10 cellular contexts compared by ENCODE assay signal in the genomic region with DNA sequence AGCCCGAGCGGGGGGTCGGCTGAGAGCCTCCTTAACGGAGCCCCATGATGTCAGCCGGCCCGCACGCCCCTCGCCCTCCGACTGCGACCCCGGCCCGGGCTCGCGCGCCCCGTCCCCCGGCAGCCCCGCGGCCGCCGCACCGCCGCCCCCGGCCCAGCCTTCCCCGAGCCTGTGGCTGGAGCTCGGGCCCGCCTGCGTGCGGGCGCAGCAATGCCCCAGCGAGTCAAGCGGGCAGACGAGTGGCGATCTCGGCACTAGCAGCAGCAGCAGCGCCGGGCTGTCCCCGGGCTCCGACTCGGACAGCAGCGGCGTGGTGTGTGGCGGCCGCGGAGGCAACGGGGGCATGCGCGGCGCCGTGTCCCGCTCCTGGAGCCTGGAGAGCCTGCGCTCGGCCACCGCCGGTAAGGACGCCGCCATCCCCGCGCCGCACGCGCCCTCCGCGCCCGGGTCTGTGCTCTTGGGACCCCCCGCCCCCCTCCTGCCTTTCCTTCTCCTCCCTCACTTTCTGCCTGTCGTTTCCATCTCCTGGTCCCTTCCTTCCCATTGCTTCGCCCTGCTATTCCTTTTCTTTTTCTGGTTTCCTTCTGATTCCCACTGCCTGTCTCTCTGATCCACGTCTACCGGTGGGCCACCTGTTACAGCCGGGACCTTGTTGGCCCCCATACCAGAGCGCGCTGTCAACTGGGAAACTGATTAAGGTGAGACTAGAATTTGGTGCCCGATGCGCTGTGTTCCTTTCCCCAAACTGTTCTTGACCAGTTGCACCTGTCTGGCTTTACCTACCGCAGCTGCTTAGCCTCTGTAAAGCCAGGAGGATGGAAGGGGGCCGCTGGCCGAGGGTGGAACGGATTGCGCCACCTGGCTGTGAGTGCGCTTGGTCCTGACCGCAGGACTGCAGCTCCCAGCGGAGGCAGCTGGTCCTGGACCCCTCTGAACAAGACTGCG.
DNase-seq lines count a peak whose midpoint lies in the region; ATAC-seq and TF ChIP-seq lines count a peak whose summit lies in the region.
"Had no signal": no experiment of that assay in that cellular context is flagged by ENCODE, and none has a peak within 500 bp of the region (broad histone marks: within the 10 kb centered on the region; RNA-seq: fewer than 3 reads in every experiment).

No MANE protein-coding gene starts in this region.

- intact Hi-C loops in left ventricle myocardium superior (cut with micrococcal nuclease) = no loop called here

- H3K4me3 ChIP-seq in SK-N-SH (ENCODE audit: low read depth in 2 of 2, low read length in 1 of 2) = peak overlapping the region; percentile 31 to 35; a peak in 2 of 4 replicates

- 4% methylated on average over 38 of the region's 84 CpGs for WGBS in SK-N-SH (ENCODE audit: low lambda C conversion rate)

- H3K36me3 ChIP-seq in SK-N-SH (replicated peaks in 1 of 2; ENCODE audit: control insufficient read depth in 1 of 2, insufficient read depth in 2 of 2, low read length in 1 of 2) = no peaks in the 10 kb centered on the region

- H3K79me2 ChIP-seq in SK-N-SH (ENCODE audit: insufficient read depth) = no peaks in the 10 kb centered on the region

- POLR2A ChIA-PET in SK-N-SH (lab: Yijun Ruan, JAX) = no interaction called here

- TF ChIP-seq EP300 in SK-N-SH (IDR thresholded peaks at IDR 0.05; ENCODE audit: borderline replicate concordance in 1 of 2, low read depth in 1 of 2, low read length in 1 of 2) = no peak

- H3K4me1 ChIP-seq in SK-N-SH (ENCODE audit: control insufficient read depth in 1 of 2, insufficient read depth in 2 of 2, low read depth in 1 of 2, low read length in 1 of 2) = peaks cover 0 to 8% of the 10 kb centered on the region in 2 experiments; a peak in 1 of 4 replicates

- peak overlapping the region; percentile 60 for H3K4me2 ChIP-seq in SK-N-SH

- CTCF ChIA-PET in SK-N-SH (lab: Yijun Ruan, JAX) = interaction anchor here (0.6 to 3.0 kb wide), 21 partner anchors 8 to 236 kb away, joined by 3 to 16 read pairs (median 3); no protein-coding TSS in a partner anchor

- peaks cover 21% of the 10 kb centered on the region for H3K27me3 ChIP-seq in SK-N-SH (ENCODE audit: insufficient read depth)

- H3K27ac ChIP-seq in SK-N-SH (ENCODE audit: low read depth in 2 of 2, low read length in 1 of 2) = no peak overlapping the region
- H3K27ac ChIP-seq: skin epidermis had no signal

- peak; percentile 26 for TF ChIP-seq RAD21 in SK-N-SH (IDR thresholded peaks at IDR 0.05; ENCODE audit: low read length)

- ATAC-seq in left ventricle myocardium superior = peak; percentile 71
- no peak for ATAC-seq in stimulated activated naive CD8-positive, alpha-beta T cell treated with anti-CD3 and anti-CD28 coated beads, Interleukin-15, Interleukin-2, amounts not matched to agents 100 U/mL and 50 U/mL, for 24 hours
- no peak for ATAC-seq in GM21737 (IDR thresholded peaks at IDR 0.05; ENCODE audit: unreplicated experiment)

- H4K20me1 ChIP-seq in SK-N-SH (ENCODE audit: insufficient read depth) = no peaks in the 10 kb centered on the region

- H2AFZ ChIP-seq in SK-N-SH (ENCODE audit: low read depth) = no peak overlapping the region

- no peaks in the 10 kb centered on the region for H3F3A ChIP-seq in SK-N-SH (replicated peaks; ENCODE audit: insufficient read depth)

- peak; percentile 59 for DNase-seq in activated CD8-positive, alpha-beta memory T cell treated with anti-CD3 and anti-CD28 coated beads, Interleukin-2, amount 50 U/mL, for 48 hours
- no peak for DNase-seq in activated CD8-positive, alpha-beta memory T cell treated with anti-CD3 and anti-CD28 coated beads, Interleukin-2, amount 50 U/mL, for 4 hours
- DNase-seq in SK-N-SH (peak; percentile 82), left ventricle myocardium superior (peak; percentile 42), GF-D8 (lab: John Stamatoyannopoulos, UW) (no peak), UCSD-AML1 (lab: John Stamatoyannopoulos, UW; ENCODE audit: unreplicated experiment) (no peak)
- DNase-seq in stimulated activated naive CD8-positive, alpha-beta T cell treated with anti-CD3 and anti-CD28 coated beads, Interleukin-15, Interleukin-2, amounts not matched to agents 100 U/mL and 50 U/mL, for 24 hours = peak; percentile 29
- DNase-seq: activated B cell treated with CpG ODN at 0.5 μM for 24 hours had no signal

- TF ChIP-seq CTCF in SK-N-SH (IDR thresholded peaks at IDR 0.05) = peak; percentile 20; the same call in 1 of the 2 replicates

- H3K9ac ChIP-seq in SK-N-SH = no peak overlapping the region

- H3K9me2 ChIP-seq in SK-N-SH = no peaks in the 10 kb centered on the region

- H3K9me3 ChIP-seq in SK-N-SH = no peaks in the 10 kb centered on the region

TF ChIP-seq in SK-N-SH, 30 proteins besides CTCF, POLR2A, EP300 and RAD21:
- TF ChIP-seq FOXJ3 (CRISPR knock-in tag; IDR thresholded peaks at IDR 0.05) = no peak
- TF ChIP-seq TCF12 (IDR thresholded peaks at IDR 0.05) = no peak
- no peak for TF ChIP-seq EZH2phosphoT487 (IDR thresholded peaks at IDR 0.05; ENCODE audit: borderline replicate concordance, low read depth)
- TF ChIP-seq CHD2 (IDR thresholded peaks at IDR 0.05; ENCODE audit: low read length, partially characterized antibody) = no peak
- peak; percentile 23; the same call in 1 of the 2 replicates for TF ChIP-seq SMC3 (IDR thresholded peaks at IDR 0.05; ENCODE audit: low read depth, low read length)
- no peak for TF ChIP-seq SIN3A (IDR thresholded peaks at IDR 0.05; ENCODE audit: borderline replicate concordance, low read depth, low read length)
- TF ChIP-seq, protein P1, sequence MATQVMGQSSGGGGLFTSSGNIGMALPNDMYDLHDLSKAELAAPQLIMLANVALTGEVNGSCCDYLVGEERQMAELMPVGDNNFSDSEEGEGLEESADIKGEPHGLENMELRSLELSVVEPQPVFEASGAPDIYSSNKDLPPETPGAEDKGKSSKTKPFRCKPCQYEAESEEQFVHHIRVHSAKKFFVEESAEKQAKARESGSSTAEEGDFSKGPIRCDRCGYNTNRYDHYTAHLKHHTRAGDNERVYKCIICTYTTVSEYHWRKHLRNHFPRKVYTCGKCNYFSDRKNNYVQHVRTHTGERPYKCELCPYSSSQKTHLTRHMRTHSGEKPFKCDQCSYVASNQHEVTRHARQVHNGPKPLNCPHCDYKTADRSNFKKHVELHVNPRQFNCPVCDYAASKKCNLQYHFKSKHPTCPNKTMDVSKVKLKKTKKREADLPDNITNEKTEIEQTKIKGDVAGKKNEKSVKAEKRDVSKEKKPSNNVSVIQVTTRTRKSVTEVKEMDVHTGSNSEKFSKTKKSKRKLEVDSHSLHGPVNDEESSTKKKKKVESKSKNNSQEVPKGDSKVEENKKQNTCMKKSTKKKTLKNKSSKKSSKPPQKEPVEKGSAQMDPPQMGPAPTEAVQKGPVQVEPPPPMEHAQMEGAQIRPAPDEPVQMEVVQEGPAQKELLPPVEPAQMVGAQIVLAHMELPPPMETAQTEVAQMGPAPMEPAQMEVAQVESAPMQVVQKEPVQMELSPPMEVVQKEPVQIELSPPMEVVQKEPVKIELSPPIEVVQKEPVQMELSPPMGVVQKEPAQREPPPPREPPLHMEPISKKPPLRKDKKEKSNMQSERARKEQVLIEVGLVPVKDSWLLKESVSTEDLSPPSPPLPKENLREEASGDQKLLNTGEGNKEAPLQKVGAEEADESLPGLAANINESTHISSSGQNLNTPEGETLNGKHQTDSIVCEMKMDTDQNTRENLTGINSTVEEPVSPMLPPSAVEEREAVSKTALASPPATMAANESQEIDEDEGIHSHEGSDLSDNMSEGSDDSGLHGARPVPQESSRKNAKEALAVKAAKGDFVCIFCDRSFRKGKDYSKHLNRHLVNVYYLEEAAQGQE (IDR thresholded peaks at IDR 0.05; ENCODE audit: low read depth, low read length) = no peak
- TF ChIP-seq GABPA (IDR thresholded peaks at IDR 0.05; ENCODE audit: low read depth) = no peak
- TF ChIP-seq, protein P2, sequence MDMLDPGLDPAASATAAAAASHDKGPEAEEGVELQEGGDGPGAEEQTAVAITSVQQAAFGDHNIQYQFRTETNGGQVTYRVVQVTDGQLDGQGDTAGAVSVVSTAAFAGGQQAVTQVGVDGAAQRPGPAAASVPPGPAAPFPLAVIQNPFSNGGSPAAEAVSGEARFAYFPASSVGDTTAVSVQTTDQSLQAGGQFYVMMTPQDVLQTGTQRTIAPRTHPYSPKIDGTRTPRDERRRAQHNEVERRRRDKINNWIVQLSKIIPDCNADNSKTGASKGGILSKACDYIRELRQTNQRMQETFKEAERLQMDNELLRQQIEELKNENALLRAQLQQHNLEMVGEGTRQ (IDR thresholded peaks at IDR 0.05; ENCODE audit: borderline replicate concordance, low read depth, low read length) = no peak
- TF ChIP-seq NRF1 (IDR thresholded peaks at IDR 0.05; ENCODE audit: low read depth, low read length) = peak; percentile 22; the same call in 1 of the 2 replicates
- TF ChIP-seq, protein P3, sequence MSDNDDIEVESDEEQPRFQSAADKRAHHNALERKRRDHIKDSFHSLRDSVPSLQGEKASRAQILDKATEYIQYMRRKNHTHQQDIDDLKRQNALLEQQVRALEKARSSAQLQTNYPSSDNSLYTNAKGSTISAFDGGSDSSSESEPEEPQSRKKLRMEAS (IDR thresholded peaks at IDR 0.05; ENCODE audit: low read depth) = no peak

Comparison
In these comparisons a context has a peak if more than half of its experiments do, and no peak if none do; other contexts are left out.
1. DNase-seq: peak in activated CD8-positive, alpha-beta memory T cell treated with anti-CD3 and anti-CD28 coated beads, Interleukin-2, amount 50 U/mL, for 48 hours (single experiment), SK-N-SH (single experiment), left ventricle myocardium superior (single experiment) and stimulated activated naive CD8-positive, alpha-beta T cell treated with anti-CD3 and anti-CD28 coated beads, Interleukin-15, Interleukin-2, amounts not matched to agents 100 U/mL and 50 U/mL, for 24 hours (single experiment); none in activated CD8-positive, alpha-beta memory T cell treated with anti-CD3 and anti-CD28 coated beads, Interleukin-2, amount 50 U/mL, for 4 hours (single experiment), GF-D8 (single experiment) and UCSD-AML1 (single experiment).